Comparison of ENCODE assay signal across 22 cellular contexts in the genomic region with DNA sequence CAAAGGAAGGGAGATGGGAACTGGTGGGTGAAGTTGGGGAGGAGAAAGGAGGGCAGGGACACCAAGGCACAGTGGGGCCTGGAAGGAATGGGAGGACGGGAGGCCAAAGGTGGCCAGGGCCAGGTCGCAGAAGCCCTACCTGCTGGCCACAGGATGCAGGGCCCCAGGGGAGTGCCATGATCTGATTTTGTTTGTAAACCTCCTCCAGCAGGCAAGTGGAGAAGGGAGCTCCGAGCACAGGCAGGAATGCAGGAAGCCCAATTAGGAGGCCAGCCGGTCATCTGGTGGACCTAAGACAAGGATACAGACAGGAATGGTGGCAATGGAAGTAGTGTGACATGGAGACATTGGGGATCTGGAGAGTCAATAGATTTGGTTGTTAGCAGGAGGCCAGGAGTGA.
"Had no signal": no experiment of that assay in that cellular context is flagged by ENCODE, and none has a peak within 500 bp of the region (broad histone marks: within the 10 kb centered on the region; RNA-seq: fewer than 3 reads in every experiment).

No MANE protein-coding gene starts in this region.

- H3K27me3 ChIP-seq: cardiac muscle cell, neural progenitor cell, ovary had no signal

- H3K9me3 ChIP-seq: lower lobe of right lung, ovary, prostate gland, spleen had no signal

- H3K27me3 Mint-ChIP-seq: naive thymus-derived CD8-positive, alpha-beta T cell had no signal

- H3K27ac ChIP-seq: cardiac muscle cell, foreskin keratinocyte, lower lobe of right lung, neural progenitor cell, ovary, prostate gland had no signal

- H3K9ac ChIP-seq: neural progenitor cell had no signal

- H3K27ac Mint-ChIP-seq: mesothelial cell of epicardium; neural progenitor cell; T-helper 1 cell treated with Interleukin-12 subunit alpha and Interleukin-12 subunit beta and Interleukin-4 antibody, amounts not matched to agents 30 μg/mL and 1 μg/mL, for 36 hours had no signal

- H3K4me3 Mint-ChIP-seq: activated T-cell treated with anti-CD3 and anti-CD28 coated beads, Interleukin-2, amount 50 U/mL, for 4 hours; mesothelial cell of epicardium; naive thymus-derived CD8-positive, alpha-beta T cell; neural progenitor cell; T-helper 1 cell treated with Interleukin-12 subunit alpha and Interleukin-12 subunit beta and Interleukin-4 antibody, amounts not matched to agents 30 μg/mL and 1 μg/mL, for 36 hours had no signal

- DNase-seq: activated CD4-positive, alpha-beta T cell treated with anti-CD3 and anti-CD28 coated beads for 4 hours; activated CD4-positive, alpha-beta T cell treated with anti-CD3 and anti-CD28 coated beads, Interleukin-2, amount 50 U/mL, for 48 hours; activated CD4-positive, CD25-positive, alpha-beta regulatory T cell; activated CD8-positive, alpha-beta memory T cell treated with anti-CD3 and anti-CD28 coated beads, Interleukin-2, amount 50 U/mL, for 48 hours; activated naive CD4-positive, alpha-beta T cell treated with Interleukin-2 at 50 U/mL for 16 hours; activated T-cell treated with anti-CD3 and anti-CD28 coated beads, Interleukin-2, amount 50 U/mL, for 4 hours; amygdala; effector CD4-positive, alpha-beta T cell; erythroblast; foreskin keratinocyte; kidney; lower lobe of right lung; naive thymus-derived CD8-positive, alpha-beta T cell; ovary; spleen; stimulated activated CD4-positive, alpha-beta T cell treated with anti-CD3 and anti-CD28 coated beads, Interleukin-4, amount 100 ng/mL, for 1 hour; stimulated activated naive CD4-positive, alpha-beta T cell had no signal

- H3K36me3 Mint-ChIP-seq: mesothelial cell of epicardium; naive thymus-derived CD8-positive, alpha-beta T cell; neural progenitor cell had no signal

- ATAC-seq: activated T-cell treated with anti-CD3 and anti-CD28 coated beads, Interleukin-2, amount 50 U/mL, for 4 hours; foreskin keratinocyte; lower lobe of right lung; naive thymus-derived CD8-positive, alpha-beta T cell had no signal

- H3K4me3 ChIP-seq: cardiac muscle cell, lower lobe of right lung, neural progenitor cell, ovary, prostate gland, spleen had no signal

- H3K36me3 ChIP-seq: cardiac muscle cell, lower lobe of right lung, neural progenitor cell, ovary, prostate gland, spleen had no signal
